In genomic region chr15:36877796-36878744, GRCh38 we compare ENCODE assay signal across 11 cellular contexts.
DNase-seq lines count a peak whose midpoint lies in the region; ATAC-seq, FAIRE-seq and TF ChIP-seq lines count a peak whose summit lies in the region.
"Had no signal": no experiment of that assay in that cellular context is flagged by ENCODE, and none has a peak within 500 bp of the region (broad histone marks: within the 10 kb centered on the region; RNA-seq: fewer than 3 reads in every experiment).

No MANE protein-coding gene starts in this region.

- no peak overlapping the region for H4K91ac ChIP-seq in IMR-90 (ENCODE audit: insufficient read depth, low read depth, low read length)

- H2AK5ac ChIP-seq in IMR-90 (ENCODE audit: low read depth, low read length), result no peak overlapping the region

- BruUV-seq in IMR-90 (replicated peaks; lab: Mats Ljungman, UMichigan), result no TSS peak

- peaks cover 18% of the 10 kb centered on the region for H3K27me3 ChIP-seq in IMR-90 (ENCODE audit: control insufficient read depth, insufficient read depth, low read length)
- H3K27me3 ChIP-seq in heart left ventricle, result peaks cover 0 to 70% (median 17%) of the 10 kb centered on the region in 9 donors
- H3K27me3 ChIP-seq in gastroesophageal sphincter, result peaks cover 37% of the 10 kb centered on the region

- H4K8ac ChIP-seq in IMR-90 (ENCODE audit: low read depth in 2 of 2, low read length in 2 of 2), result no peak overlapping the region

- H3K79me1 ChIP-seq in IMR-90 (ENCODE audit: low read depth in 1 of 2, low read length in 2 of 2), result no peaks in the 10 kb centered on the region

- no peaks in the 10 kb centered on the region for H4K20me1 ChIP-seq in IMR-90 (ENCODE audit: insufficient read depth, low read length)

- no peak overlapping the region for H2BK120ac ChIP-seq in IMR-90 (ENCODE audit: low read depth, low read length)

- H3K9ac ChIP-seq in IMR-90 (ENCODE audit: low read depth, low read length), result no peak overlapping the region

- no peak overlapping the region; the same call in 1 of the 2 replicates for H3K23ac ChIP-seq in IMR-90 (ENCODE audit: low read depth, low read length)

- H3K9me3 ChIP-seq in IMR-90 (ENCODE audit: control insufficient read depth, insufficient read depth, low read length), result peaks cover 2% of the 10 kb centered on the region; the same call in 1 of the 2 replicates
- H3K9me3 ChIP-seq in heart left ventricle, result no peaks in the 10 kb centered on the region
- H3K9me3 ChIP-seq in gastroesophageal sphincter, result no peaks in the 10 kb centered on the region
- H3K9me3 ChIP-seq: gastrocnemius medialis had no signal

- TF ChIP-seq POLR2A in IMR-90 (IDR thresholded peaks at IDR 0.05; ENCODE audit: low read depth, low read length), result no peak
- TF ChIP-seq POLR2A in heart left ventricle (IDR thresholded peaks at IDR 0.05), result no peak
- no peak for TF ChIP-seq POLR2A in GM18505 (IDR thresholded peaks at IDR 0.05; ENCODE audit: borderline replicate concordance, extremely low read depth, insufficient read depth, insufficient read length)
- TF ChIP-seq POLR2A in gastroesophageal sphincter (IDR thresholded peaks at IDR 0.05), result no peak

- WGBS in IMR-90 (ENCODE audit: extremely low coverage in 2 of 2, insufficient read length in 1 of 2), 2 experiments, result 70% methylated on average over 6 of the region's 41 CpGs; no CpG with 5 or more reads in 1 of the 2 experiments
- 27 to 30% (median 29%) methylated on average over 33 to 41 of the region's 41 CpGs for WGBS in heart left ventricle, 4 donors
- 27 to 54% methylated on average over 7 to 12 of the region's 41 CpGs for WGBS in gastroesophageal sphincter (ENCODE audit: low coverage in 1 of 2), 2 donors

- in situ Hi-C loops in IMR-90 (cut with MboI; ENCODE audit: low sequenced_read_pairs), result loop anchor here (25.0 kb wide), 1 partner anchor 1009 kb away; no protein-coding TSS in a partner anchor

- FAIRE-seq in GM19239 (lab: Jason Lieb, UNC), result no peak

- no peaks in the 10 kb centered on the region for H3K4me1 ChIP-seq in IMR-90 (ENCODE audit: control insufficient read depth, insufficient read depth, low read length)
- H3K4me1 ChIP-seq in heart left ventricle, result peaks cover 0 to 22% (median 2%) of the 10 kb centered on the region in 12 donors
- peaks cover 0 to 14% (median 0%) of the 10 kb centered on the region in 3 donors for H3K4me1 ChIP-seq in gastroesophageal sphincter

- no peaks in the 10 kb centered on the region for H3K36me3 ChIP-seq in IMR-90 (ENCODE audit: control insufficient read depth, insufficient read depth, low read length)
- H3K36me3 ChIP-seq in heart left ventricle, result no peaks in the 10 kb centered on the region
- no peaks in the 10 kb centered on the region for H3K36me3 ChIP-seq in gastroesophageal sphincter
- H3K36me3 ChIP-seq: gastrocnemius medialis, WERI-Rb-1 had no signal

- no peak overlapping the region for H3K14ac ChIP-seq in IMR-90 (replicated peaks; ENCODE audit: low read depth, low read length)

- peak overlapping the region; percentile 67 for H2AFZ ChIP-seq in IMR-90 (replicated peaks; ENCODE audit: low read length, poor library complexity)

- no peak overlapping the region for H2BK5ac ChIP-seq in IMR-90 (ENCODE audit: low read depth, low read length, poor library complexity, severe bottlenecking)

- no peak overlapping the region for H3K18ac ChIP-seq in IMR-90 (ENCODE audit: low read depth, low read length)

- no peak overlapping the region for H2BK20ac ChIP-seq in IMR-90 (ENCODE audit: low read depth, low read length)

- no peak for TF ChIP-seq RAD21 in IMR-90 (IDR thresholded peaks at IDR 0.05; ENCODE audit: low read length)

- DNase-seq in GM19239 (ENCODE audit: insufficient read length, low spot score) (peak; percentile 25), IMR-90 (no peak), heart left ventricle (peak in 3 of 5 donors; percentile 29 to 54 (median 31)), retina (peak; percentile 72), SHP77 treated with DMSO at 0.1 percent for 48 hours (lab: John Stamatoyannopoulos, UW) (no peak)
- DNase-seq: gastrocnemius medialis, NCI-H1694 treated with DMSO at 0.1 percent for 48 hours, WERI-Rb-1 had no signal

- no peak overlapping the region for H2AK9ac ChIP-seq in IMR-90 (replicated peaks; ENCODE audit: low read depth, low read length, poor library complexity)

- no peak for TF ChIP-seq CTCF in IMR-90 (conservative IDR thresholded peaks at IDR 0.05; ENCODE audit: low read depth, low read length)
- peak in 1 of 12 donors; percentile 11 for TF ChIP-seq CTCF in heart left ventricle (IDR thresholded peaks at IDR 0.05)
- no peak for TF ChIP-seq CTCF in gastroesophageal sphincter (IDR thresholded peaks at IDR 0.05)

- CTCF ChIA-PET in IMR-90 (lab: Yijun Ruan, JAX), result no interaction called here

- no peak overlapping the region for H3K4me3 ChIP-seq in IMR-90 (ENCODE audit: insufficient read depth, low read depth, low read length)
- peak overlapping the region in 10 of 12 donors; percentile 12 to 48 (median 36) for H3K4me3 ChIP-seq in heart left ventricle
- H3K4me3 ChIP-seq in gastroesophageal sphincter, result peak overlapping the region in 1 of 2 donors; percentile 16

- no peak for TF ChIP-seq EP300 in gastroesophageal sphincter (IDR thresholded peaks at IDR 0.05)

- no peak overlapping the region for H3K56ac ChIP-seq in IMR-90 (ENCODE audit: extremely low read depth, insufficient read depth, low read length)

- peak overlapping the region; percentile 29 for H3K4ac ChIP-seq in IMR-90 (ENCODE audit: low read depth, low read length)

- H2BK15ac ChIP-seq in IMR-90 (ENCODE audit: low read depth, low read length), result no peak overlapping the region; the same call in 2 of the 3 replicates

- POLR2A ChIA-PET in IMR-90 (lab: Charles Lee; ENCODE audit: unreplicated experiment), result no interaction called here

- H3K4me2 ChIP-seq in IMR-90 (ENCODE audit: low read depth, low read length), result no peak overlapping the region

- H4K5ac ChIP-seq in IMR-90 (ENCODE audit: low read depth, low read length), result no peak overlapping the region

- no peak overlapping the region for H3K27ac ChIP-seq in IMR-90 (ENCODE audit: insufficient read depth, low read length)
- peak overlapping the region in 3 of 12 donors; percentile 3 to 33 (median 5) for H3K27ac ChIP-seq in heart left ventricle
- H3K27ac ChIP-seq in gastroesophageal sphincter, result no peak overlapping the region
- H3K27ac ChIP-seq: gastrocnemius medialis, WERI-Rb-1 had no signal

- intact Hi-C loops in IMR-90 (cut with micrococcal nuclease) (no loop called here), heart left ventricle (cut with DNase I) (no loop called here)

- no peaks in the 10 kb centered on the region for H3K9me1 ChIP-seq in IMR-90 (ENCODE audit: insufficient read depth, low read length)

- dilution Hi-C loops in IMR-90 (cut with HindIII; ENCODE audit: low sequenced_read_pairs, unreplicated experiment), result no loop called here

- no peak for ATAC-seq in IMR-90 (ENCODE audit: low read depth)
- ATAC-seq in heart left ventricle, result peak; percentile 16 to 67 (median 58)
- ATAC-seq in esophagus mucosa, result no peak
- ATAC-seq in GM18505 (IDR thresholded peaks at IDR 0.05; ENCODE audit: unreplicated experiment), result no peak
- no peak for ATAC-seq in gastroesophageal sphincter

TF ChIP-seq in IMR-90, 13 proteins besides CTCF, POLR2A, EP300 and RAD21:
- no peak for TF ChIP-seq USF2 (IDR thresholded peaks at IDR 0.05; ENCODE audit: low read depth, low read length)
- no peak for TF ChIP-seq CHD1 (IDR thresholded peaks at IDR 0.05; ENCODE audit: low read depth, low read length)
- TF ChIP-seq SMC3 (IDR thresholded peaks at IDR 0.05; ENCODE audit: low read depth, low read length), result no peak
- TF ChIP-seq FOS (IDR thresholded peaks at IDR 0.05; ENCODE audit: low read depth, low read length), result no peak
- TF ChIP-seq MAFK (IDR thresholded peaks at IDR 0.05; ENCODE audit: low read depth, low read length), result no peak
- TF ChIP-seq MAZ (IDR thresholded peaks at IDR 0.05; ENCODE audit: borderline replicate concordance, low read depth, low read length), result no peak
- TF ChIP-seq CEBPB (IDR thresholded peaks at IDR 0.05; ENCODE audit: low read depth, low read length), result no peak
- TF ChIP-seq BHLHE40 (IDR thresholded peaks at IDR 0.05; ENCODE audit: low read depth, low read length), result no peak
- TF ChIP-seq ELK1 (IDR thresholded peaks at IDR 0.05; ENCODE audit: borderline replicate concordance, low read depth, low read length), result no peak
- no peak for TF ChIP-seq NFE2L2 (IDR thresholded peaks at IDR 0.05; ENCODE audit: low read depth, low read length)
- TF ChIP-seq RCOR1 (IDR thresholded peaks at IDR 0.05; ENCODE audit: insufficient replicate concordance, low read length), result no peak
- TF ChIP-seq MXI1 (IDR thresholded peaks at IDR 0.05; ENCODE audit: borderline replicate concordance, low read depth, low read length), result no peak
- no peak for TF ChIP-seq RFX5 (IDR thresholded peaks at IDR 0.05; ENCODE audit: low read depth, low read length)

Comparison
In these comparisons a context has a peak if more than half of its experiments do, and no peak if none do; other contexts are left out.
1. DNase-seq: peak in GM19239 (single experiment), heart left ventricle (3 of 5) and retina (single experiment); none in IMR-90 (single experiment) and SHP77 treated with DMSO at 0.1 percent for 48 hours (single experiment).
2. ATAC-seq: peak in heart left ventricle (4 of 4); none in IMR-90 (single experiment), esophagus mucosa (single experiment), GM18505 (single experiment) and gastroesophageal sphincter (single experiment).